Comparison of ENCODE assay signal across 20 cellular contexts in genomic region chr7:116495737-116496136, GRCh38. TPM values are rescaled to one million over a fixed set of nuclear protein-coding genes. Genes with fewer than 3 reads are reported as not detected.
DNase-seq lines count a peak whose midpoint lies in the region; ATAC-seq and TF ChIP-seq lines count a peak whose summit lies in the region.
"Had no signal": no experiment of that assay in that cellular context is flagged by ENCODE, and none has a peak within 500 bp of the region (broad histone marks: within the 10 kb centered on the region; RNA-seq: fewer than 3 reads in every experiment).

No MANE protein-coding gene starts in this region.

- no peak overlapping the region for H3K4me3 ChIP-seq in left ventricle myocardium inferior
- no peak overlapping the region for H3K4me3 ChIP-seq in adipocyte (ENCODE audit: low read length)
- no peak overlapping the region for H3K4me3 ChIP-seq in foreskin fibroblast (ENCODE audit: low read depth in 1 of 2, low read length in 2 of 2)
- no peak overlapping the region for H3K4me3 ChIP-seq in aorta (ENCODE audit: low read length in 2 of 2)
- no peak overlapping the region for H3K4me3 ChIP-seq in BE2C (ENCODE audit: low read depth, low read length)
- H3K4me3 ChIP-seq: transverse colon had no signal

- ATAC-seq in aorta (ENCODE audit: low FRiP score) (no peak), GM21737 (IDR thresholded peaks at IDR 0.05; ENCODE audit: unreplicated experiment) (no peak)
- ATAC-seq: stimulated activated effector memory CD8-positive, alpha-beta T cell treated with anti-CD3 and anti-CD28 coated beads, Interleukin-12 subunit alpha, Interleukin-12 subunit beta, amount 100 ng/mL, for 72 hours had no signal

- no peak for DNase-seq in left ventricle myocardium inferior
- DNase-seq in cardiac septum (ENCODE audit: low spot score), result no peak
- peak; percentile 64 for DNase-seq in adipocyte (ENCODE audit: low read depth)
- DNase-seq in foreskin fibroblast, result peak; percentile 47 to 71
- DNase-seq in aorta, result no peak
- no peak for DNase-seq in BE2C
- DNase-seq in inferior parietal cortex (ENCODE audit: extremely low spot score), result no peak
- DNase-seq: activated CD4-positive, alpha-beta T cell treated with anti-CD3 and anti-CD28 coated beads, Interleukin-2, amount 50 U/mL, for 48 hours; activated T-cell treated with anti-CD3 and anti-CD28 coated beads, Interleukin-2, amount 50 U/mL, for 1 hour; DMS153; NCI-H1436; NCI-H82; retina; RPMI8226; stimulated activated CD4-positive, alpha-beta T cell treated with anti-CD3 and anti-CD28 coated beads, Interleukin-15, amount 100 ng/mL, for 24 hours; transverse colon had no signal

- WGBS in aorta, 2 donors, result 87 to 89% methylated on average over 1 of the region's 1 CpG

- H3K9ac ChIP-seq in adipocyte (ENCODE audit: low read length), result peak overlapping the region; percentile 74

- no peaks in the 10 kb centered on the region for H3K27me3 ChIP-seq in left ventricle myocardium inferior (ENCODE audit: low read depth)
- no peaks in the 10 kb centered on the region for H3K27me3 ChIP-seq in adipocyte (replicated peaks; ENCODE audit: control insufficient read depth, insufficient read depth, low read length)
- H3K27me3 ChIP-seq in aorta (ENCODE audit: control insufficient read depth in 1 of 2, insufficient read depth in 2 of 2, low read length in 1 of 2), result no peaks in the 10 kb centered on the region
- peaks cover 17% of the 10 kb centered on the region for H3K27me3 ChIP-seq in BE2C

- H3K36me3 ChIP-seq in left ventricle myocardium inferior (no peaks in the 10 kb centered on the region), adipocyte (ENCODE audit: control insufficient read depth, insufficient read depth, low read length, severe bottlenecking) (no peaks in the 10 kb centered on the region), aorta (ENCODE audit: control insufficient read depth in 1 of 2, insufficient read depth in 2 of 2, low read length in 1 of 2) (no peaks in the 10 kb centered on the region), BE2C (no peaks in the 10 kb centered on the region)
- H3K36me3 ChIP-seq: neutrophil, transverse colon had no signal

- intact Hi-C loops in left ventricle myocardium inferior (cut with micrococcal nuclease), result loop anchor here (10.0 kb wide), 1 partner anchor 51 kb away; no protein-coding TSS in a partner anchor
- intact Hi-C loops in cardiac septum (cut with DNase I), result no loop called here
- intact Hi-C loops in aorta (cut with DNase I), result loop anchor here (5.0 kb wide), 2 partner anchors 43 to 48 kb away; no protein-coding TSS in a partner anchor

- TF ChIP-seq CTCF in left ventricle myocardium inferior (IDR thresholded peaks at IDR 0.05; ENCODE audit: borderline replicate concordance) (no peak), foreskin fibroblast (IDR thresholded peaks at IDR 0.05; ENCODE audit: low read depth, low read length) (no peak), BE2C (IDR thresholded peaks at IDR 0.05; ENCODE audit: low read depth, low read length) (no peak)

- H3K27ac ChIP-seq in left ventricle myocardium inferior (replicated peaks), result peak overlapping the region; percentile 34
- H3K27ac ChIP-seq in aorta (ENCODE audit: low read depth in 1 of 2, low read length in 2 of 2), result peak overlapping the region; percentile 64 to 72
- H3K27ac ChIP-seq: neutrophil, VCaP had no signal

- H3K9me3 ChIP-seq in left ventricle myocardium inferior (replicated peaks) (peaks cover 4% of the 10 kb centered on the region), adipocyte (ENCODE audit: control insufficient read depth, low read length) (no peaks in the 10 kb centered on the region), aorta (ENCODE audit: control insufficient read depth, low read length) (no peaks in the 10 kb centered on the region), BE2C (no peaks in the 10 kb centered on the region)
- H3K9me3 ChIP-seq: neutrophil, transverse colon had no signal

- H3K4me1 ChIP-seq in left ventricle myocardium inferior (peaks cover 61% of the 10 kb centered on the region), adipocyte (ENCODE audit: control insufficient read depth, insufficient read depth, low read length) (peaks cover 58% of the 10 kb centered on the region), aorta (ENCODE audit: control insufficient read depth in 1 of 2, insufficient read depth in 2 of 2, low read length in 2 of 2) (no peaks in the 10 kb centered on the region), BE2C (no peaks in the 10 kb centered on the region)

RNA-seq across cellular contexts. Expression of gene CAV2, which starts 3.8 kb away (rescaled TPM):
- 196 TPM for total RNA-seq in left ventricle myocardium inferior
- total RNA-seq in cardiac septum, result 311 TPM
- 100 to 1,000 TPM in 1 of 2 donors, 10 to 100 TPM in 1; 86.7 to 131 TPM for total RNA-seq in aorta
- 10 to 100 TPM; 81.8 to 89.8 TPM for polyA plus RNA-seq in aorta
- polyA plus RNA-seq in BE2C (2012; ENCODE audit: insufficient read depth, insufficient read length, low read depth), result not detected

RNA-seq across cellular contexts. Expression of gene CAV1, which starts 29.1 kb away (rescaled TPM):
- 266 TPM for total RNA-seq in left ventricle myocardium inferior
- total RNA-seq in cardiac septum, result 311 TPM
- total RNA-seq in aorta, result 100 to 1,000 TPM; 229 to 230 TPM
- 100 to 1,000 TPM; 133 to 229 TPM for polyA plus RNA-seq in aorta
- not detected for polyA plus RNA-seq in BE2C (2012; ENCODE audit: insufficient read depth, insufficient read length, low read depth)

Comparison
In these comparisons a context has a peak if more than half of its experiments do, and no peak if none do; other contexts are left out.
1. DNase-seq: peak in adipocyte (single experiment) and foreskin fibroblast (2 of 2); none in left ventricle myocardium inferior (single experiment), cardiac septum (single experiment), aorta (0 of 2), BE2C (single experiment) and inferior parietal cortex (single experiment).